ENCODE assay signal across 9 cellular contexts in the genomic region with DNA sequence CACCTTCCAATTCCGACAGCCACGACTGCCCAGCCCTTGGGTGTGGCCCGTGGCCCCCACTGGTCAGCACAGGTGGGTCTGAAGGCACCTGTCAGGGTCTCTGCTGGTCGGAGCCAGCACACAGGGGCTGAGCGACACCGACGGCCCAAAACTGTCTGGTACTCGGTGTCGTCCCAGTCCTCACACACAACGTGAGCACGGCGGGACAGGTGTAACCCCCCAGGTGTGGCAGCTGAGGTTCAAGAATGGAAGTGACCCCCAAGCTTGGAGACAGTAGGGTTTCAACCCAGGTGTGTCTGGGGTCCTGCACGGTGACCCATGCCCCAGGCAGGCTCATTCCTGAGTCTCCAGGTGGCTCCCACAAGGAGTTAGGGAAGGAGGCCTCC. TPM values are rescaled to one million over a fixed set of nuclear protein-coding genes. Genes with fewer than 3 reads are reported as not detected.
DNase-seq lines count a peak whose midpoint lies in the region; ATAC-seq and TF ChIP-seq lines count a peak whose summit lies in the region.
"Had no signal": no experiment of that assay in that cellular context is flagged by ENCODE, and none has a peak within 500 bp of the region (broad histone marks: within the 10 kb centered on the region; RNA-seq: fewer than 3 reads in every experiment).

No MANE protein-coding gene starts in this region.

- no peak overlapping the region for H2AFZ ChIP-seq in Loucy (ENCODE audit: low read length)

- DNase-seq in BE2C (no peak), NCI-H2107 treated with DMSO at 0.1 percent for 48 hours (lab: John Stamatoyannopoulos, UW; ENCODE audit: unreplicated experiment) (no peak), NCI-H1092 treated with DMSO at 0.1 percent for 48 hours (lab: John Stamatoyannopoulos, UW) (no peak)
- no peak for DNase-seq in natural killer cell treated with Interleukin-12 subunit alpha and Interleukin-12 subunit beta and Interleukin-15 and Interleukin-18, amount 100 ng/mL, for 72 hours (ENCODE audit: low spot score)
- no peak for DNase-seq in stimulated activated CD4-positive, alpha-beta T cell treated with anti-CD3 and anti-CD28 coated beads, Interleukin-15, amount 100 ng/mL, for 24 hours
- DNase-seq: foreskin keratinocyte had no signal

- H3K79me2 ChIP-seq in Loucy (ENCODE audit: insufficient read depth, low read length), result no peaks in the 10 kb centered on the region

- H3K36me3 ChIP-seq in BE2C, result peaks cover 3% of the 10 kb centered on the region
- no peaks in the 10 kb centered on the region for H3K36me3 ChIP-seq in Loucy (ENCODE audit: insufficient read depth, low read length)
- H3K36me3 ChIP-seq in ectodermal cell (ENCODE audit: control insufficient read depth, insufficient read depth, low read length), result peaks cover 13% of the 10 kb centered on the region

- no peak for ATAC-seq in natural killer cell treated with Interleukin-12 subunit alpha and Interleukin-12 subunit beta and Interleukin-15 and Interleukin-18, amount 100 ng/mL, for 72 hours
- no peak for ATAC-seq in GM21529 (IDR thresholded peaks at IDR 0.05; ENCODE audit: unreplicated experiment)
- ATAC-seq: foreskin keratinocyte had no signal

- H3K27ac ChIP-seq in ectodermal cell (ENCODE audit: insufficient read depth, low read depth, low read length, poor library complexity, severe bottlenecking), result no peak overlapping the region
- H3K27ac ChIP-seq: foreskin keratinocyte had no signal

- H3K27ac Mint-ChIP-seq in natural killer cell treated with Interleukin-12 subunit alpha and Interleukin-12 subunit beta and Interleukin-15 and Interleukin-18, amount 100 ng/mL, for 72 hours, result peak overlapping the region in 1 of 2 donors; percentile 83

- peak overlapping the region; percentile 53; the same call in 1 of the 2 replicates for H3K4me3 ChIP-seq in BE2C (ENCODE audit: low read depth, low read length)
- no peak overlapping the region for H3K4me3 ChIP-seq in Loucy (ENCODE audit: low read length, poor library complexity, severe bottlenecking)
- H3K4me3 ChIP-seq in ectodermal cell (ENCODE audit: insufficient read depth, low read depth, low read length), result peak overlapping the region; percentile 98

- no peaks in the 10 kb centered on the region for H3K9me2 ChIP-seq in Loucy (replicated peaks; ENCODE audit: low read depth, low read length)

- no peaks in the 10 kb centered on the region for H3F3A ChIP-seq in Loucy (ENCODE audit: low read depth)

- peak overlapping the region; percentile 76 for H3K4me3 Mint-ChIP-seq in natural killer cell treated with Interleukin-12 subunit alpha and Interleukin-12 subunit beta and Interleukin-15 and Interleukin-18, amount 100 ng/mL, for 72 hours

- H3K4me1 ChIP-seq in BE2C (peaks cover 3% of the 10 kb centered on the region; the same call in 1 of the 2 replicates), Loucy (ENCODE audit: insufficient read depth, low read length, poor library complexity, severe bottlenecking) (peaks cover 14% of the 10 kb centered on the region), ectodermal cell (ENCODE audit: control insufficient read depth, insufficient read depth, low read length) (peaks cover 10% of the 10 kb centered on the region)
- H3K4me1 ChIP-seq: foreskin keratinocyte had no signal

- no peak overlapping the region for H3K9ac ChIP-seq in Loucy (ENCODE audit: low read depth, low read length, poor library complexity, severe bottlenecking)

- TF ChIP-seq CTCF in BE2C (IDR thresholded peaks at IDR 0.05; ENCODE audit: low read depth, low read length) (no peak), Loucy (conservative IDR thresholded peaks at IDR 0.05; ENCODE audit: low read length) (no peak)

- H3K4me1 Mint-ChIP-seq in natural killer cell treated with Interleukin-12 subunit alpha and Interleukin-12 subunit beta and Interleukin-15 and Interleukin-18, amount 100 ng/mL, for 72 hours (ENCODE audit: low read depth in 2 of 2), result peaks cover 23 to 24% of the 10 kb centered on the region in 2 donors

- peaks cover 5% of the 10 kb centered on the region for H3K36me3 Mint-ChIP-seq in natural killer cell treated with Interleukin-12 subunit alpha and Interleukin-12 subunit beta and Interleukin-15 and Interleukin-18, amount 100 ng/mL, for 72 hours

- H3K27me3 Mint-ChIP-seq in natural killer cell treated with Interleukin-12 subunit alpha and Interleukin-12 subunit beta and Interleukin-15 and Interleukin-18, amount 100 ng/mL, for 72 hours, result no peaks in the 10 kb centered on the region

- no peaks in the 10 kb centered on the region for H3K9me3 Mint-ChIP-seq in natural killer cell treated with Interleukin-12 subunit alpha and Interleukin-12 subunit beta and Interleukin-15 and Interleukin-18, amount 100 ng/mL, for 72 hours

- H3K4me2 ChIP-seq in Loucy (ENCODE audit: low read depth, low read length, poor library complexity, severe bottlenecking), result peak overlapping the region; percentile 37

- no peaks in the 10 kb centered on the region for H4K20me1 ChIP-seq in Loucy (ENCODE audit: insufficient read depth, low read length, poor library complexity, severe bottlenecking)

- 84 to 87% methylated on average over 13 of the region's 13 CpGs for WGBS in ectodermal cell, 2 experiments

- H3K9me3 ChIP-seq in BE2C, result no peaks in the 10 kb centered on the region
- H3K9me3 ChIP-seq in Loucy (ENCODE audit: insufficient read depth, low read depth, low read length), result no peaks in the 10 kb centered on the region
- no peaks in the 10 kb centered on the region for H3K9me3 ChIP-seq in ectodermal cell (ENCODE audit: control insufficient read depth, low read length)

- no peaks in the 10 kb centered on the region for H3K27me3 ChIP-seq in BE2C
- no peaks in the 10 kb centered on the region for H3K27me3 ChIP-seq in Loucy (ENCODE audit: insufficient read depth, low read length, poor library complexity, severe bottlenecking)
- H3K27me3 ChIP-seq in ectodermal cell (ENCODE audit: control insufficient read depth, insufficient read depth, low read length, poor library complexity, severe bottlenecking), result no peaks in the 10 kb centered on the region
- H3K27me3 ChIP-seq: foreskin keratinocyte had no signal

RNA-seq across cellular contexts. Expression of a gene that starts 1.0 kb away (rescaled TPM):
- 15.2 TPM for polyA plus RNA-seq in BE2C (2012; ENCODE audit: insufficient read depth, insufficient read length, low read depth)
- 29.1 TPM for polyA plus RNA-seq in ectodermal cell (2013, experiment 1 of 4)
- 24.4 TPM for polyA plus RNA-seq in ectodermal cell (2013, experiment 2 of 4)
- polyA plus RNA-seq in ectodermal cell (2013, experiment 3 of 4), result 15.9 TPM
- 19.5 TPM for polyA plus RNA-seq in ectodermal cell (2013, experiment 4 of 4)
- total RNA-seq in natural killer cell treated with Interleukin-12 subunit alpha and Interleukin-12 subunit beta and Interleukin-15 and Interleukin-18, amount 100 ng/mL, for 72 hours, result 10 to 100 TPM; 27.3 to 46.3 TPM

RNA-seq across cellular contexts. Expression of a gene that starts 1.2 kb away (rescaled TPM):
- 252 TPM for polyA plus RNA-seq in BE2C (2012; ENCODE audit: insufficient read depth, insufficient read length, low read depth)
- 98.9 TPM for polyA plus RNA-seq in ectodermal cell (2013, experiment 1 of 4)
- 91.2 TPM for polyA plus RNA-seq in ectodermal cell (2013, experiment 2 of 4)
- 65.1 TPM for polyA plus RNA-seq in ectodermal cell (2013, experiment 3 of 4)
- polyA plus RNA-seq in ectodermal cell (2013, experiment 4 of 4), result 84.7 TPM
- total RNA-seq in natural killer cell treated with Interleukin-12 subunit alpha and Interleukin-12 subunit beta and Interleukin-15 and Interleukin-18, amount 100 ng/mL, for 72 hours, result 10 to 100 TPM; 37.8 to 48.3 TPM

RNA-seq across cellular contexts. Expression of a gene that starts 10.7 kb away (rescaled TPM):
- not detected for polyA plus RNA-seq in BE2C (2012; ENCODE audit: insufficient read depth, insufficient read length, low read depth)
- polyA plus RNA-seq in ectodermal cell (2013, experiment 1 of 4), result not detected
- polyA plus RNA-seq in ectodermal cell (2013, experiment 2 of 4), result not detected
- polyA plus RNA-seq in ectodermal cell (2013, experiment 3 of 4), result not detected
- not detected for polyA plus RNA-seq in ectodermal cell (2013, experiment 4 of 4)
- total RNA-seq in natural killer cell treated with Interleukin-12 subunit alpha and Interleukin-12 subunit beta and Interleukin-15 and Interleukin-18, amount 100 ng/mL, for 72 hours, result not detected
- total RNA-seq: foreskin keratinocyte had no signal
- polyA plus RNA-seq: foreskin keratinocyte had no signal

RNA-seq across cellular contexts. Expression of a gene that starts 44.0 kb away (rescaled TPM):
- 391 TPM for polyA plus RNA-seq in BE2C (2012; ENCODE audit: insufficient read depth, insufficient read length, low read depth)
- 127 TPM for polyA plus RNA-seq in ectodermal cell (2013, experiment 1 of 4)
- 120 TPM for polyA plus RNA-seq in ectodermal cell (2013, experiment 2 of 4)
- polyA plus RNA-seq in ectodermal cell (2013, experiment 3 of 4), result 112 TPM
- 117 TPM for polyA plus RNA-seq in ectodermal cell (2013, experiment 4 of 4)
- 100 to 1,000 TPM; 142 to 192 TPM for total RNA-seq in natural killer cell treated with Interleukin-12 subunit alpha and Interleukin-12 subunit beta and Interleukin-15 and Interleukin-18, amount 100 ng/mL, for 72 hours

RNA-seq across cellular contexts. Expression of a gene that starts 52.1 kb away (rescaled TPM):
- 27.8 TPM for polyA plus RNA-seq in BE2C (2012; ENCODE audit: insufficient read depth, insufficient read length, low read depth)
- polyA plus RNA-seq in ectodermal cell (2013, experiment 1 of 4), result 49.5 TPM
- 50.5 TPM for polyA plus RNA-seq in ectodermal cell (2013, experiment 2 of 4)
- polyA plus RNA-seq in ectodermal cell (2013, experiment 3 of 4), result 52.1 TPM
- polyA plus RNA-seq in ectodermal cell (2013, experiment 4 of 4), result 45.4 TPM
- 100 to 1,000 TPM in 1 of 2 donors, 10 to 100 TPM in 1; 50.0 to 129 TPM for total RNA-seq in natural killer cell treated with Interleukin-12 subunit alpha and Interleukin-12 subunit beta and Interleukin-15 and Interleukin-18, amount 100 ng/mL, for 72 hours
